In genomic region chr10:125343118-125343752, GRCh38 we compare ENCODE assay signal across 8 cellular contexts.
DNase-seq lines count a peak whose midpoint lies in the region; ATAC-seq and TF ChIP-seq lines count a peak whose summit lies in the region.

No MANE protein-coding gene starts in this region.

- H3K27me3 ChIP-seq in BLaER1: no peaks in the 10 kb centered on the region
- H3K27me3 ChIP-seq in body of pancreas: no peaks in the 10 kb centered on the region
- H3K27me3 ChIP-seq in lower lobe of right lung (ENCODE audit: low read depth): no peaks in the 10 kb centered on the region

- no peak overlapping the region for H3K9ac ChIP-seq in BLaER1

- H3K36me3 ChIP-seq in BLaER1: no peaks in the 10 kb centered on the region
- no peaks in the 10 kb centered on the region for H3K36me3 ChIP-seq in body of pancreas (replicated peaks in 1 of 2; ENCODE audit: insufficient read depth in 1 of 2, low read depth in 2 of 2)
- no peaks in the 10 kb centered on the region for H3K36me3 ChIP-seq in lower lobe of right lung

- no peaks in the 10 kb centered on the region for H4K20me1 ChIP-seq in BLaER1

- 52 to 58% methylated on average over 9 of the region's 9 CpGs for WGBS in body of pancreas, 2 donors

- DNase-seq in HFF-Myc (ENCODE audit: extremely low read depth, low read depth): peak; percentile 7
- DNase-seq in body of pancreas: peak in 3 of 4 donors; percentile 17 to 46 (median 38)
- no peak for DNase-seq in lower lobe of right lung
- DNase-seq in dedifferentiated amniotic fluid mesenchymal stem cell (ENCODE audit: extremely low spot score): no peak
- no peak for DNase-seq in NCI-H1694 treated with DMSO at 0.1 percent for 48 hours (lab: John Stamatoyannopoulos, UW)
- no peak for DNase-seq in activated CD8-positive, alpha-beta memory T cell treated with anti-CD3 and anti-CD28 coated beads, Interleukin-2, amount 50 U/mL, for 48 hours

- TF ChIP-seq CTCF in HFF-Myc (IDR thresholded peaks at IDR 0.05; ENCODE audit: low read depth, low read length, missing control alignments) (peak; percentile 57), body of pancreas (IDR thresholded peaks at IDR 0.05) (peak in 6 of 7 experiments; percentile 42 to 62 (median 54)), lower lobe of right lung (IDR thresholded peaks at IDR 0.05) (peak; percentile 62)

- no peak overlapping the region for H3K27ac ChIP-seq in BLaER1
- H3K27ac ChIP-seq in body of pancreas: no peak overlapping the region
- H3K27ac ChIP-seq in lower lobe of right lung: no peak overlapping the region

- H3K9me3 ChIP-seq in BLaER1: no peaks in the 10 kb centered on the region
- H3K9me3 ChIP-seq in body of pancreas: no peaks in the 10 kb centered on the region
- H3K9me3 ChIP-seq in lower lobe of right lung: no peaks in the 10 kb centered on the region

- no peak for TF ChIP-seq POLR2A in body of pancreas (IDR thresholded peaks at IDR 0.05)

- H3K4me1 ChIP-seq in BLaER1: peaks cover 20% of the 10 kb centered on the region
- H3K4me1 ChIP-seq in body of pancreas: peaks cover 7% of the 10 kb centered on the region
- H3K4me1 ChIP-seq in lower lobe of right lung: no peaks in the 10 kb centered on the region

- intact Hi-C loops in body of pancreas (cut with DNase I) (no loop called here), lower lobe of right lung (cut with DNase I) (no loop called here)

- H3K4me3 ChIP-seq in BLaER1 (no peak overlapping the region), HFF-Myc (replicated peaks; ENCODE audit: low read depth, low read length) (no peak overlapping the region), body of pancreas (no peak overlapping the region), lower lobe of right lung (no peak overlapping the region)

- H3K4me2 ChIP-seq in BLaER1: peak overlapping the region; percentile 48; the same call in 1 of the 2 replicates

- ATAC-seq in body of pancreas (no peak), lower lobe of right lung (no peak), HG02623 (IDR thresholded peaks at IDR 0.05; ENCODE audit: unreplicated experiment) (no peak)

Comparison
In these comparisons a context has a peak if more than half of its experiments do, and no peak if none do; other contexts are left out.
1. DNase-seq: peak in HFF-Myc (single experiment) and body of pancreas (3 of 4); none in lower lobe of right lung (single experiment), dedifferentiated amniotic fluid mesenchymal stem cell (single experiment), NCI-H1694 treated with DMSO at 0.1 percent for 48 hours (single experiment) and activated CD8-positive, alpha-beta memory T cell treated with anti-CD3 and anti-CD28 coated beads, Interleukin-2, amount 50 U/mL, for 48 hours (single experiment).
2. Peak in every context shown above with its lines, with median percentiles within 50 percentile points of each other: CTCF ChIP-seq.